ENCODE assay signal across 19 cellular contexts in genomic region chr3:37145607-37146006, GRCh38. TPM values are rescaled to one million over a fixed set of nuclear protein-coding genes. Genes with fewer than 3 reads are reported as not detected.
A peak's percentile ranks its signal among the peaks of the same experiment; 100 is the strongest.
DNase-seq lines count a peak whose midpoint lies in the region; ATAC-seq, FAIRE-seq and TF ChIP-seq lines count a peak whose summit lies in the region.
"Had no signal": no experiment of that assay in that cellular context is flagged by ENCODE, and none has a peak within 500 bp of the region (broad histone marks: within the 10 kb centered on the region; RNA-seq: fewer than 3 reads in every experiment).

No MANE protein-coding gene starts in this region.

- no peak for FAIRE-seq in urothelium cell line (lab: Jason Lieb, UNC)
- FAIRE-seq: GM18507 had no signal

- H3K27me3 Mint-ChIP-seq in CD4-positive, CD25-positive, alpha-beta regulatory T cell, result no peaks in the 10 kb centered on the region
- no peaks in the 10 kb centered on the region for H3K27me3 Mint-ChIP-seq in T-helper 17 cell
- H3K27me3 Mint-ChIP-seq: activated CD4-positive, alpha-beta T cell treated with anti-CD3 and anti-CD28 coated beads for 36 hours had no signal

- H3K27ac ChIP-seq in CD4-positive, CD25-positive, alpha-beta regulatory T cell (ENCODE audit: insufficient read depth, low read length, poor library complexity, severe bottlenecking), result no peak overlapping the region
- H3K27ac ChIP-seq in psoas muscle, result peak overlapping the region; percentile 51
- H3K27ac ChIP-seq: C4-2B had no signal

- no peak overlapping the region for H3K4me3 Mint-ChIP-seq in CD4-positive, CD25-positive, alpha-beta regulatory T cell
- no peak overlapping the region for H3K4me3 Mint-ChIP-seq in T-helper 17 cell
- H3K4me3 Mint-ChIP-seq: activated CD4-positive, alpha-beta T cell treated with anti-CD3 and anti-CD28 coated beads for 36 hours; stimulated activated effector memory CD8-positive, alpha-beta T cell treated with anti-CD3 and anti-CD28 coated beads, Interleukin-12 subunit alpha, Interleukin-12 subunit beta, amount 100 ng/mL, for 72 hours had no signal

- H3K9me3 Mint-ChIP-seq in CD4-positive, CD25-positive, alpha-beta regulatory T cell, result no peaks in the 10 kb centered on the region
- H3K9me3 Mint-ChIP-seq: stimulated activated effector memory CD8-positive, alpha-beta T cell treated with anti-CD3 and anti-CD28 coated beads, Interleukin-12 subunit alpha, Interleukin-12 subunit beta, amount 100 ng/mL, for 72 hours had no signal

- no peak for ATAC-seq in CD4-positive, CD25-positive, alpha-beta regulatory T cell (ENCODE audit: low read depth in 2 of 2)
- ATAC-seq in T-helper 17 cell, result no peak
- peak; percentile 46 for ATAC-seq in left ventricle myocardium superior
- ATAC-seq in psoas muscle, result no peak
- ATAC-seq: activated CD4-positive, alpha-beta T cell treated with anti-CD3 and anti-CD28 coated beads for 36 hours; left colon; stimulated activated effector memory CD8-positive, alpha-beta T cell treated with anti-CD3 and anti-CD28 coated beads, Interleukin-12 subunit alpha, Interleukin-12 subunit beta, amount 100 ng/mL, for 72 hours had no signal

- peaks cover 7% of the 10 kb centered on the region for H3K4me1 ChIP-seq in CD4-positive, CD25-positive, alpha-beta regulatory T cell (ENCODE audit: control insufficient read depth, insufficient read depth, low read length, poor library complexity, severe bottlenecking)
- H3K4me1 ChIP-seq in psoas muscle, result peaks cover 61% of the 10 kb centered on the region

- peaks cover 26 to 41% (median 28%) of the 10 kb centered on the region in 4 donors for H3K4me1 Mint-ChIP-seq in CD4-positive, CD25-positive, alpha-beta regulatory T cell
- peaks cover 20% of the 10 kb centered on the region for H3K4me1 Mint-ChIP-seq in T-helper 17 cell

- H3K9me3 ChIP-seq in CD4-positive, CD25-positive, alpha-beta regulatory T cell (ENCODE audit: control insufficient read depth in 2 of 2, low read length in 2 of 2), result no peaks in the 10 kb centered on the region
- H3K9me3 ChIP-seq in T-helper 17 cell (ENCODE audit: control insufficient read depth, low read length, poor library complexity, severe bottlenecking), result no peaks in the 10 kb centered on the region
- H3K9me3 ChIP-seq in psoas muscle, result no peaks in the 10 kb centered on the region

- no peak for DNase-seq in CD4-positive, CD25-positive, alpha-beta regulatory T cell
- DNase-seq in T-helper 17 cell, result no peak
- DNase-seq in left ventricle myocardium superior, result no peak
- no peak for DNase-seq in psoas muscle
- no peak for DNase-seq in urothelium cell line (ENCODE audit: low spot score)
- no peak for DNase-seq in mesenteric fat pad (ENCODE audit: low spot score)
- no peak for DNase-seq in NCI-H748 (lab: John Stamatoyannopoulos, UW; ENCODE audit: unreplicated experiment)
- DNase-seq in KG1 (lab: John Stamatoyannopoulos, UW), result no peak
- DNase-seq: activated CD4-positive, alpha-beta T cell treated with anti-CD3 and anti-CD28 coated beads for 36 hours; activated T-cell treated with anti-CD3 and anti-CD28 coated beads, Interleukin-2, amount 50 U/mL, for 48 hours; anterior cingulate cortex; glutamatergic neuron; left colon; NCI-H187; occipital lobe; stimulated activated CD4-positive, alpha-beta T cell treated with anti-CD3 and anti-CD28 coated beads, Interleukin-2, amount 100 ng/mL, for 24 hours had no signal

- H3K4me3 ChIP-seq in CD4-positive, CD25-positive, alpha-beta regulatory T cell (ENCODE audit: low read depth, low read length), result no peak overlapping the region
- H3K4me3 ChIP-seq in psoas muscle, result no peak overlapping the region

- H3K27ac Mint-ChIP-seq in CD4-positive, CD25-positive, alpha-beta regulatory T cell, result peak overlapping the region in 2 of 3 donors; percentile 26 to 84
- peak overlapping the region; percentile 80 for H3K27ac Mint-ChIP-seq in T-helper 17 cell
- H3K27ac Mint-ChIP-seq: activated CD4-positive, alpha-beta T cell treated with anti-CD3 and anti-CD28 coated beads for 36 hours had no signal

- whole genome bisulfite sequencing in psoas muscle, 3 donors, result 14 to 38% (median 32%) methylated on average over 2 of the region's 2 CpGs

- H3K36me3 Mint-ChIP-seq in CD4-positive, CD25-positive, alpha-beta regulatory T cell, result peaks cover 43% of the 10 kb centered on the region
- H3K36me3 Mint-ChIP-seq in T-helper 17 cell (ENCODE audit: low read depth), result peaks cover 11% of the 10 kb centered on the region

- intact Hi-C loops in left ventricle myocardium superior (cut with micrococcal nuclease), result no loop called here
- intact Hi-C loops in psoas muscle (cut with DNase I), result no loop called here

- no peak for TF ChIP-seq CTCF in psoas muscle (IDR thresholded peaks at IDR 0.05)

- no peaks in the 10 kb centered on the region for H3K27me3 ChIP-seq in CD4-positive, CD25-positive, alpha-beta regulatory T cell (ENCODE audit: control insufficient read depth, insufficient read depth, low read length)
- H3K27me3 ChIP-seq in psoas muscle (ENCODE audit: insufficient read depth in 3 of 3, low read length in 2 of 3), result no peaks in the 10 kb centered on the region

- peaks cover 30% of the 10 kb centered on the region for H3K36me3 ChIP-seq in CD4-positive, CD25-positive, alpha-beta regulatory T cell (ENCODE audit: control insufficient read depth, insufficient read depth, low read length)
- peaks cover 0 to 44% of the 10 kb centered on the region in 2 donors for H3K36me3 ChIP-seq in psoas muscle (ENCODE audit: insufficient read depth in 1 of 2, low read depth in 1 of 2)

RNA-seq across cellular contexts. Expression of gene LRRFIP2, which starts 28.8 kb away (rescaled TPM):
- 78.5 TPM for total RNA-seq in CD4-positive, CD25-positive, alpha-beta regulatory T cell
- polyA plus RNA-seq in CD4-positive, CD25-positive, alpha-beta regulatory T cell, result 10 to 100 TPM; 14.5 to 24.0 (median 19.4) TPM
- 10 to 100 TPM; 45.4 to 51.6 TPM for total RNA-seq in T-helper 17 cell
- 137 TPM for total RNA-seq in left ventricle myocardium superior
- 100 to 1,000 TPM; 124 to 163 (median 138) TPM for total RNA-seq in psoas muscle
- 100 to 1,000 TPM in 1 of 3 donors, 10 to 100 TPM in 2; 35.7 to 135 (median 75.1) TPM for polyA plus RNA-seq in psoas muscle
- total RNA-seq in mesenteric fat pad, result 37.0 TPM
